In genomic region chr9:35914307-35914807, GRCh38 we compare ENCODE assay signal across 10 cellular contexts. TPM values are rescaled to one million over a fixed set of nuclear protein-coding genes. Genes with fewer than 3 reads are reported as not detected.
DNase-seq lines count a peak whose midpoint lies in the region; ATAC-seq and TF ChIP-seq lines count a peak whose summit lies in the region.
"Had no signal": no experiment of that assay in that cellular context is flagged by ENCODE, and none has a peak within 500 bp of the region (broad histone marks: within the 10 kb centered on the region; RNA-seq: fewer than 3 reads in every experiment).

No MANE protein-coding gene starts in this region.

- WGBS in lung, 2 donors, result 31 to 46% methylated on average over 9 of the region's 9 CpGs

- H3K36me3 Mint-ChIP-seq in activated naive CD8-positive, alpha-beta T cell treated with anti-CD3 and anti-CD28 coated beads, Interleukin-2, amount 10 ng/mL, durations not matched to agents 7 days and 5 days, result no peaks in the 10 kb centered on the region
- no peaks in the 10 kb centered on the region for H3K36me3 Mint-ChIP-seq in activated naive CD8-positive, alpha-beta T cell treated with anti-CD3 and anti-CD28 coated beads for 36 hours

- intact Hi-C loops in posterior cingulate gyrus (cut with DNase I), result no loop called here

- TF ChIP-seq CTCF in coronary artery (IDR thresholded peaks at IDR 0.05) (no peak), lung (IDR thresholded peaks at IDR 0.05; ENCODE audit: control extremely low read depth, extremely low read depth) (no peak)

- H3K4me1 Mint-ChIP-seq in activated naive CD8-positive, alpha-beta T cell treated with anti-CD3 and anti-CD28 coated beads, Interleukin-2, amount 10 ng/mL, durations not matched to agents 7 days and 5 days, result peaks cover 15% of the 10 kb centered on the region
- peaks cover 19% of the 10 kb centered on the region for H3K4me1 Mint-ChIP-seq in activated naive CD8-positive, alpha-beta T cell treated with anti-CD3 and anti-CD28 coated beads for 36 hours

- POLR2A ChIA-PET in activated naive CD8-positive, alpha-beta T cell treated with anti-CD3 and anti-CD28 coated beads, Interleukin-2, amount 10 ng/mL, durations not matched to agents 7 days and 5 days (lab: Charles Lee), result no interaction called here

- H3K27me3 Mint-ChIP-seq in activated naive CD8-positive, alpha-beta T cell treated with anti-CD3 and anti-CD28 coated beads, Interleukin-2, amount 10 ng/mL, durations not matched to agents 7 days and 5 days, result no peaks in the 10 kb centered on the region
- H3K27me3 Mint-ChIP-seq in activated naive CD8-positive, alpha-beta T cell treated with anti-CD3 and anti-CD28 coated beads for 36 hours, result no peaks in the 10 kb centered on the region

- peak; percentile 37 for DNase-seq in activated naive CD8-positive, alpha-beta T cell treated with anti-CD3 and anti-CD28 coated beads, Interleukin-2, amount 10 ng/mL, durations not matched to agents 7 days and 5 days
- no peak for DNase-seq in activated naive CD8-positive, alpha-beta T cell treated with anti-CD3 and anti-CD28 coated beads for 36 hours
- DNase-seq in coronary artery (ENCODE audit: low spot score) (peak; percentile 79), lung (ENCODE audit: low spot score) (no peak), posterior cingulate gyrus (no peak), superior temporal gyrus (ENCODE audit: extremely low spot score) (no peak), SKM-1 (lab: John Stamatoyannopoulos, UW; ENCODE audit: unreplicated experiment) (no peak)
- DNase-seq: caudate nucleus had no signal

- H3K9me3 Mint-ChIP-seq in activated naive CD8-positive, alpha-beta T cell treated with anti-CD3 and anti-CD28 coated beads, Interleukin-2, amount 10 ng/mL, durations not matched to agents 7 days and 5 days, result no peaks in the 10 kb centered on the region
- no peaks in the 10 kb centered on the region for H3K9me3 Mint-ChIP-seq in activated naive CD8-positive, alpha-beta T cell treated with anti-CD3 and anti-CD28 coated beads for 36 hours

- no peak overlapping the region for H3K4me3 Mint-ChIP-seq in activated naive CD8-positive, alpha-beta T cell treated with anti-CD3 and anti-CD28 coated beads, Interleukin-2, amount 10 ng/mL, durations not matched to agents 7 days and 5 days
- no peak overlapping the region for H3K4me3 Mint-ChIP-seq in activated naive CD8-positive, alpha-beta T cell treated with anti-CD3 and anti-CD28 coated beads for 36 hours

- H3K9me3 ChIP-seq in lung (ENCODE audit: control insufficient read depth in 2 of 2, insufficient read depth in 1 of 2, low read length in 1 of 2), result no peaks in the 10 kb centered on the region

- H3K27me3 ChIP-seq in lung (ENCODE audit: control insufficient read depth, insufficient read depth), result no peaks in the 10 kb centered on the region

- H3K4me3 ChIP-seq in coronary artery (no peak overlapping the region), lung (no peak overlapping the region)

- peak overlapping the region; percentile 32 to 79 for H3K27ac ChIP-seq in coronary artery
- peak overlapping the region; percentile 57 to 68 for H3K27ac ChIP-seq in lung (ENCODE audit: low read depth in 1 of 2, low read length in 1 of 2)

- no peaks in the 10 kb centered on the region for H3K36me3 ChIP-seq in lung (ENCODE audit: control insufficient read depth in 2 of 2, insufficient read depth in 2 of 2, low read length in 2 of 2)

- ATAC-seq in activated naive CD8-positive, alpha-beta T cell treated with anti-CD3 and anti-CD28 coated beads, Interleukin-2, amount 10 ng/mL, durations not matched to agents 7 days and 5 days (ENCODE audit: low read depth), result peak; percentile 37
- ATAC-seq in lung (ENCODE audit: insufficient read depth, low FRiP score) (peak; percentile 23), HG03432 (IDR thresholded peaks at IDR 0.05; ENCODE audit: unreplicated experiment) (no peak)

- H3K4me1 ChIP-seq in lung (ENCODE audit: control insufficient read depth in 2 of 2, insufficient read depth in 2 of 2, low read length in 2 of 2), result peaks cover 3 to 12% of the 10 kb centered on the region in 2 donors

- no peak overlapping the region for H3K27ac Mint-ChIP-seq in activated naive CD8-positive, alpha-beta T cell treated with anti-CD3 and anti-CD28 coated beads, Interleukin-2, amount 10 ng/mL, durations not matched to agents 7 days and 5 days
- H3K27ac Mint-ChIP-seq in activated naive CD8-positive, alpha-beta T cell treated with anti-CD3 and anti-CD28 coated beads for 36 hours, result no peak overlapping the region

RNA-seq across cellular contexts. Expression of gene SPAAR, which starts 5.1 kb away (rescaled TPM):
- total RNA-seq in activated naive CD8-positive, alpha-beta T cell treated with anti-CD3 and anti-CD28 coated beads, Interleukin-2, amount 10 ng/mL, durations not matched to agents 7 days and 5 days, result not detected
- total RNA-seq in activated naive CD8-positive, alpha-beta T cell treated with anti-CD3 and anti-CD28 coated beads for 36 hours, result not detected
- total RNA-seq in lung, result 1 to 10 TPM; 3.7 to 6.7 TPM
- 1 to 10 TPM; 5.7 to 5.8 TPM for polyA plus RNA-seq in lung

RNA-seq across cellular contexts. Expression of gene HRCT1, which starts 8.4 kb away (rescaled TPM):
- not detected for total RNA-seq in activated naive CD8-positive, alpha-beta T cell treated with anti-CD3 and anti-CD28 coated beads, Interleukin-2, amount 10 ng/mL, durations not matched to agents 7 days and 5 days
- total RNA-seq in activated naive CD8-positive, alpha-beta T cell treated with anti-CD3 and anti-CD28 coated beads for 36 hours, result not detected
- 10 to 100 TPM in 1 of 2 donors, not detected in 1; 14.1 TPM for total RNA-seq in lung
- polyA plus RNA-seq in lung, result 1 to 10 TPM; 1.7 to 6.3 TPM
- polyA plus RNA-seq: neural cell had no signal

RNA-seq across cellular contexts. Expression of gene OR2S2, which starts 43.6 kb away (rescaled TPM):
- total RNA-seq in activated naive CD8-positive, alpha-beta T cell treated with anti-CD3 and anti-CD28 coated beads, Interleukin-2, amount 10 ng/mL, durations not matched to agents 7 days and 5 days, result not detected
- not detected for total RNA-seq in activated naive CD8-positive, alpha-beta T cell treated with anti-CD3 and anti-CD28 coated beads for 36 hours
- total RNA-seq in lung, result not detected
- not detected for polyA plus RNA-seq in lung
- polyA plus RNA-seq: neural cell had no signal

RNA-seq across cellular contexts. Expression of gene OR13J1, which starts 44.2 kb away (rescaled TPM):
- total RNA-seq in activated naive CD8-positive, alpha-beta T cell treated with anti-CD3 and anti-CD28 coated beads, Interleukin-2, amount 10 ng/mL, durations not matched to agents 7 days and 5 days, result not detected
- total RNA-seq in activated naive CD8-positive, alpha-beta T cell treated with anti-CD3 and anti-CD28 coated beads for 36 hours, result not detected
- total RNA-seq in lung, result not detected
- polyA plus RNA-seq in lung, result not detected
- polyA plus RNA-seq: neural cell had no signal

Comparison
In these comparisons a context has a peak if more than half of its experiments do, and no peak if none do; other contexts are left out.
1. DNase-seq: peak in activated naive CD8-positive, alpha-beta T cell treated with anti-CD3 and anti-CD28 coated beads, Interleukin-2, amount 10 ng/mL, durations not matched to agents 7 days and 5 days (single experiment) and coronary artery (single experiment); none in activated naive CD8-positive, alpha-beta T cell treated with anti-CD3 and anti-CD28 coated beads for 36 hours (single experiment), lung (single experiment), posterior cingulate gyrus (0 of 10), superior temporal gyrus (single experiment) and SKM-1 (single experiment).
2. RNA of gene SPAAR, which starts 5.1 kb away (total RNA-seq): 3.7 to 6.7 TPM in lung; not detected in activated naive CD8-positive, alpha-beta T cell treated with anti-CD3 and anti-CD28 coated beads, Interleukin-2, amount 10 ng/mL, durations not matched to agents 7 days and 5 days and not detected in activated naive CD8-positive, alpha-beta T cell treated with anti-CD3 and anti-CD28 coated beads for 36 hours; every median in the first group is over 4 times any median in the second.